26 cellular contexts compared by ENCODE assay signal in genomic region chr17:79146562-79146961, GRCh38.
"Had no signal": no experiment of that assay in that cellular context is flagged by ENCODE, and none has a peak within 500 bp of the region (broad histone marks: within the 10 kb centered on the region; RNA-seq: fewer than 3 reads in every experiment).

No MANE protein-coding gene starts in this region.

- H3K27me3 Mint-ChIP-seq: activated CD4-positive, alpha-beta T cell treated with anti-CD3 and anti-CD28 coated beads, Interleukin-2, amount 10 ng/mL, durations not matched to agents 7 days and 5 days had no signal

- H3K36me3 ChIP-seq: brain microvascular endothelial cell, cardiac muscle cell, colonic mucosa had no signal

- H3K9me3 ChIP-seq: colonic mucosa had no signal

- H3K4me1 Mint-ChIP-seq: activated B cell treated with CpG ODN at 0.5 μM for 24 hours; activated CD4-positive, alpha-beta T cell treated with anti-CD3 and anti-CD28 coated beads, Interleukin-2, amount 10 ng/mL, durations not matched to agents 7 days and 5 days; activated naive CD8-positive, alpha-beta T cell treated with anti-CD3 and anti-CD28 coated beads for 36 hours; activated T-helper 17 cell treated with anti-CD3 and anti-CD28 coated beads, Interleukin-2, amount 50 U/mL, for 72 hours; T-cell had no signal

- ATAC-seq: activated T-cell treated with anti-CD3 and anti-CD28 coated beads, Interleukin-2, amount 50 U/mL, for 4 hours; activated T-helper 17 cell treated with anti-CD3 and anti-CD28 coated beads, Interleukin-2, amount 50 U/mL, for 72 hours; K562; PC-3; T-cell had no signal

- DNase-seq: activated B cell treated with CpG ODN at 0.5 μM for 24 hours; activated CD4-positive, alpha-beta memory T cell treated with anti-CD3 and anti-CD28 coated beads for 36 hours; activated CD4-positive, alpha-beta T cell treated with anti-CD3 and anti-CD28 coated beads for 1 hour; activated CD4-positive, alpha-beta T cell treated with anti-CD3 and anti-CD28 coated beads, Interleukin-2, amount 10 ng/mL, durations not matched to agents 7 days and 5 days; activated CD8-positive, alpha-beta memory T cell treated with anti-CD3 and anti-CD28 coated beads for 24 hours; activated gamma-delta T cell; activated naive CD4-positive, alpha-beta T cell treated with anti-CD3 and anti-CD28 coated beads for 36 hours; activated naive CD8-positive, alpha-beta T cell treated with anti-CD3 and anti-CD28 coated beads for 36 hours; activated T-cell treated with anti-CD3 and anti-CD28 coated beads, Interleukin-2, amount 50 U/mL, for 4 hours; brain microvascular endothelial cell; cerebellar nuclear complex; colonic mucosa; Karpas-422; MM.1S; NCI-H187; NCI-H526; PC-3; T-cell; T-helper 2 cell; T1000 had no signal

- H3K4me3 Mint-ChIP-seq: activated B cell treated with CpG ODN at 0.5 μM for 24 hours; activated CD4-positive, alpha-beta memory T cell treated with anti-CD3 and anti-CD28 coated beads for 36 hours; activated CD4-positive, alpha-beta T cell treated with anti-CD3 and anti-CD28 coated beads, Interleukin-2, amount 10 ng/mL, durations not matched to agents 7 days and 5 days; activated naive CD4-positive, alpha-beta T cell treated with anti-CD3 and anti-CD28 coated beads for 36 hours; activated naive CD8-positive, alpha-beta T cell treated with anti-CD3 and anti-CD28 coated beads for 36 hours; activated T-cell treated with anti-CD3 and anti-CD28 coated beads, Interleukin-2, amount 50 U/mL, for 4 hours; activated T-helper 17 cell treated with anti-CD3 and anti-CD28 coated beads, Interleukin-2, amount 50 U/mL, for 72 hours; T-cell had no signal

- H3K9me3 Mint-ChIP-seq: activated B cell treated with CpG ODN at 0.5 μM for 24 hours; activated CD4-positive, alpha-beta memory T cell treated with anti-CD3 and anti-CD28 coated beads for 36 hours; activated CD4-positive, alpha-beta T cell treated with anti-CD3 and anti-CD28 coated beads, Interleukin-2, amount 10 ng/mL, durations not matched to agents 7 days and 5 days; activated naive CD4-positive, alpha-beta T cell treated with anti-CD3 and anti-CD28 coated beads for 36 hours; activated naive CD8-positive, alpha-beta T cell treated with anti-CD3 and anti-CD28 coated beads for 36 hours; activated T-cell treated with anti-CD3 and anti-CD28 coated beads, Interleukin-2, amount 50 U/mL, for 4 hours; activated T-helper 17 cell treated with anti-CD3 and anti-CD28 coated beads, Interleukin-2, amount 50 U/mL, for 72 hours; T-cell had no signal

- FAIRE-seq: K562, RCC 7860, TTC549 had no signal

- H3K36me3 Mint-ChIP-seq: activated CD4-positive, alpha-beta memory T cell treated with anti-CD3 and anti-CD28 coated beads for 36 hours; activated naive CD8-positive, alpha-beta T cell treated with anti-CD3 and anti-CD28 coated beads for 36 hours; T-cell had no signal

- H3K4me1 ChIP-seq: colonic mucosa had no signal

- H3K27me3 ChIP-seq: cardiac muscle cell had no signal

- H3K27ac Mint-ChIP-seq: activated B cell treated with CpG ODN at 0.5 μM for 24 hours; activated CD4-positive, alpha-beta memory T cell treated with anti-CD3 and anti-CD28 coated beads for 36 hours; activated CD4-positive, alpha-beta T cell treated with anti-CD3 and anti-CD28 coated beads, Interleukin-2, amount 10 ng/mL, durations not matched to agents 7 days and 5 days; activated naive CD4-positive, alpha-beta T cell treated with anti-CD3 and anti-CD28 coated beads for 36 hours; activated naive CD8-positive, alpha-beta T cell treated with anti-CD3 and anti-CD28 coated beads for 36 hours; activated T-helper 17 cell treated with anti-CD3 and anti-CD28 coated beads, Interleukin-2, amount 50 U/mL, for 72 hours; T-cell had no signal

- H3K4me3 ChIP-seq: cardiac muscle cell, colonic mucosa, K562, SK-N-MC had no signal

- H3K27ac ChIP-seq: brain microvascular endothelial cell, cardiac muscle cell, colonic mucosa, SK-N-MC had no signal
